Comparison of ENCODE assay signal across 14 cellular contexts in genomic region chr7:98795741-98796493, GRCh38.
A peak's percentile ranks its signal among the peaks of the same experiment; 100 is the strongest.
DNase-seq lines count a peak whose midpoint lies in the region; ATAC-seq and TF ChIP-seq lines count a peak whose summit lies in the region.
"Had no signal": no experiment of that assay in that cellular context is flagged by ENCODE, and none has a peak within 500 bp of the region (broad histone marks: within the 10 kb centered on the region; RNA-seq: fewer than 3 reads in every experiment).

No MANE protein-coding gene starts in this region.

- peaks cover 5% of the 10 kb centered on the region for H3K4me1 Mint-ChIP-seq in activated T-helper 17 cell treated with anti-CD3 and anti-CD28 coated beads, Interleukin-2, amount 50 U/mL, for 72 hours

- H3K4me1 ChIP-seq in Peyer's patch = no peaks in the 10 kb centered on the region

- H3K27ac Mint-ChIP-seq in activated T-helper 17 cell treated with anti-CD3 and anti-CD28 coated beads, Interleukin-2, amount 50 U/mL, for 72 hours = no peak overlapping the region

- ATAC-seq in GM18517 (IDR thresholded peaks at IDR 0.05; ENCODE audit: unreplicated experiment) (peak; percentile 79), GM21381 (IDR thresholded peaks at IDR 0.05; ENCODE audit: unreplicated experiment) (peak; percentile 83), HG03066 (IDR thresholded peaks at IDR 0.05; ENCODE audit: low read depth, unreplicated experiment) (peak; percentile 83)
- ATAC-seq in activated T-helper 17 cell treated with anti-CD3 and anti-CD28 coated beads, Interleukin-2, amount 50 U/mL, for 72 hours (replicated peaks) = peak; percentile 91
- ATAC-seq: esophagus mucosa had no signal

- TF ChIP-seq POLR2A in Peyer's patch (IDR thresholded peaks at IDR 0.05) = no peak

- no peak for DNase-seq in stimulated activated CD4-positive, alpha-beta T cell treated with anti-CD3 and anti-CD28 coated beads, Interleukin-12 subunit alpha, Interleukin-12 subunit beta, amount 100 ng/mL, for 4 hours
- DNase-seq in ACHN (no peak), HEK293T (ENCODE audit: extremely low spot score) (no peak), Peyer's patch (no peak)
- DNase-seq: activated CD4-positive, alpha-beta T cell treated with anti-CD3 and anti-CD28 coated beads, Interleukin-2, amount 50 U/mL, for 4 hours; amygdala; DMS79 treated with DMSO at 0.1 percent for 48 hours; NCI-H146; SIG-M5 had no signal

- peaks cover 18% of the 10 kb centered on the region for H3K9me3 Mint-ChIP-seq in activated T-helper 17 cell treated with anti-CD3 and anti-CD28 coated beads, Interleukin-2, amount 50 U/mL, for 72 hours

- H3K36me3 ChIP-seq in Peyer's patch = no peaks in the 10 kb centered on the region

- CTCF ChIA-PET in HEK293T (lab: Yijun Ruan, JAX) = no interaction called here

- H3K36me3 Mint-ChIP-seq in activated T-helper 17 cell treated with anti-CD3 and anti-CD28 coated beads, Interleukin-2, amount 50 U/mL, for 72 hours (ENCODE audit: low read depth) = no peaks in the 10 kb centered on the region

- H3K27me3 Mint-ChIP-seq in activated T-helper 17 cell treated with anti-CD3 and anti-CD28 coated beads, Interleukin-2, amount 50 U/mL, for 72 hours = peaks cover 14% of the 10 kb centered on the region

- H3K27me3 ChIP-seq in Peyer's patch = no peaks in the 10 kb centered on the region

- no peak for TF ChIP-seq CTCF in Peyer's patch (IDR thresholded peaks at IDR 0.05)

- H3K4me3 Mint-ChIP-seq in activated T-helper 17 cell treated with anti-CD3 and anti-CD28 coated beads, Interleukin-2, amount 50 U/mL, for 72 hours = no peak overlapping the region

- H3K9me3 ChIP-seq in Peyer's patch = peaks cover 0 to under 1% (median 0%) of the 10 kb centered on the region in 4 donors

- in situ Hi-C loops in ACHN (cut with HindIII; ENCODE audit: low pct_ligation_motif_present, low pct_unique_long_range_greater_than_20kb, low sequenced_read_pairs) = no loop called here

- no peak overlapping the region for H3K27ac ChIP-seq in Peyer's patch

- POLR2A ChIA-PET in HEK293T (lab: Yijun Ruan, JAX) = no interaction called here

- H3K4me3 ChIP-seq in Peyer's patch = no peak overlapping the region

TF ChIP-seq in HEK293T, 16 proteins besides CTCF, POLR2A, EP300 and RAD21:
- TF ChIP-seq PKNOX1 (IDR thresholded peaks at IDR 0.05) (no peak), SP1 (IDR thresholded peaks at IDR 0.05) (no peak), LEF1 (IDR thresholded peaks at IDR 0.05; ENCODE audit: borderline replicate concordance) (no peak), ELF4 (IDR thresholded peaks at IDR 0.05) (no peak), FOXA1 (IDR thresholded peaks at IDR 0.05) (no peak), FOXM1 (IDR thresholded peaks at IDR 0.05; ENCODE audit: borderline replicate concordance) (no peak), NFRKB (IDR thresholded peaks at IDR 0.05) (no peak), FOXK2 (IDR thresholded peaks at IDR 0.05) (no peak), ZNF384 (IDR thresholded peaks at IDR 0.05) (no peak), ARNT (IDR thresholded peaks at IDR 0.05) (no peak), HDGF (IDR thresholded peaks at IDR 0.05; ENCODE audit: borderline replicate concordance) (no peak), L3MBTL2 (conservative IDR thresholded peaks at IDR 0.05) (no peak), CTBP1 (IDR thresholded peaks at IDR 0.05; ENCODE audit: borderline replicate concordance) (no peak)
